Comparison of ENCODE assay signal across 28 cellular contexts in the genomic region with DNA sequence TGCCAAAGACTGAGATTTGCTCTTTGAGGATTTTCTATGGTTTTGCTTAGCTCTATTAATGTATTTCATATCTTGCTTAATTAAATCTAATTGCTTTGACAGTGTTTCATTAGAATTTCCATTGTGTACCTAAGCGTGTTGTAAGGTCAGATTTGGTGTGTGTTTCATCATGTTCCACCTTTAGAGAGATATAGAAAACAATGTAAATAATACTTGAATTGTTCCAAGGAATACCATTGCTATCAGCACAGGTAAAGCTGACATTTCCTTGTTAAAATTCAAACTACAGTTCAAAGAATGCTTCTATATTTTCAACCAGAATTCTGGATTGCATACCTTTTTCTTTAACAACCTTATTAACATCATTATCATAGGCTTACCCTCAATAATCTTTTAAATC.
DNase-seq lines count a peak whose midpoint lies in the region; ATAC-seq and TF ChIP-seq lines count a peak whose summit lies in the region.
"Had no signal": no experiment of that assay in that cellular context is flagged by ENCODE, and none has a peak within 500 bp of the region (broad histone marks: within the 10 kb centered on the region; RNA-seq: fewer than 3 reads in every experiment).

No MANE protein-coding gene starts in this region.

- no peak overlapping the region for H3K9ac ChIP-seq in mammary epithelial cell (ENCODE audit: insufficient read depth, low read length)
- H3K9ac ChIP-seq: neural progenitor cell had no signal

- intact Hi-C loops in mammary epithelial cell (cut with micrococcal nuclease) = no loop called here

- CTCF ChIA-PET in mammary epithelial cell (lab: Charles Lee; ENCODE audit: low non-redundant PET) = interaction anchor here (0.6 to 0.7 kb wide), 2 partner anchors 10 to 230 kb away, joined by 3 to 4 read pairs; no protein-coding TSS in a partner anchor

- H3K27me3 ChIP-seq in mammary epithelial cell (ENCODE audit: insufficient read depth, low read length) (no peaks in the 10 kb centered on the region), muscle layer of duodenum (ENCODE audit: low read depth, low read length) (no peaks in the 10 kb centered on the region), HAP-1 (ENCODE audit: low read depth) (no peaks in the 10 kb centered on the region)
- H3K27me3 ChIP-seq: neural progenitor cell, uterus had no signal

- dilution Hi-C loops in mammary epithelial cell (cut with HindIII; ENCODE audit: low sequenced_read_pairs) = loop anchor here (5.0 kb wide), 1 partner anchor 228 kb away; no protein-coding TSS in a partner anchor

- TF ChIP-seq CTCF in 22Rv1 (IDR thresholded peaks at IDR 0.05) = no peak
- TF ChIP-seq CTCF in mammary epithelial cell (conservative IDR thresholded peaks at IDR 0.05 in 1 of 2, IDR thresholded peaks at IDR 0.05 in 1 of 2; ENCODE audit: extremely low read depth in 1 of 2, insufficient read depth in 1 of 2, low read depth in 1 of 2, low read length in 2 of 2) = no peak

- no TSS peak for BruUV-seq in mammary epithelial cell (replicated peaks; lab: Mats Ljungman, UMichigan)

- ATAC-seq in HG02623 (IDR thresholded peaks at IDR 0.05; ENCODE audit: unreplicated experiment) = no peak
- ATAC-seq: activated naive CD8-positive, alpha-beta T cell treated with anti-CD3 and anti-CD28 coated beads, Interleukin-2, amount 50 U/mL, for 24 hours; sciatic nerve had no signal

- H3K4me2 ChIP-seq in mammary epithelial cell (ENCODE audit: insufficient read depth, low read depth, low read length) = peak overlapping the region; percentile 61
- H3K4me2 ChIP-seq: neural progenitor cell had no signal

- WGBS in mammary epithelial cell (ENCODE audit: low coverage, missing lambda C conversion rate) = 94% methylated on average over 1 of the region's 1 CpG

- in situ Hi-C loops in mammary epithelial cell (cut with MboI; ENCODE audit: low sequenced_read_pairs in 2 of 2) = loop anchor here in 1 of 2 donors (25.0 kb wide), 1 partner anchor 378 kb away; no protein-coding TSS in a partner anchor
- in situ Hi-C loops in HAP-1 (cut with MboI; ENCODE audit: low sequenced_read_pairs) = loop anchor here (25.0 kb wide), 1 partner anchor 478 kb away; no protein-coding TSS in a partner anchor

- no peaks in the 10 kb centered on the region for H3K79me2 ChIP-seq in mammary epithelial cell (ENCODE audit: insufficient read depth, low read length)

- no peak overlapping the region for H3K4me3 ChIP-seq in mammary epithelial cell (replicated peaks in 1 of 3; ENCODE audit: insufficient read depth in 1 of 3, low read depth in 2 of 3, low read length in 3 of 3)
- no peak overlapping the region for H3K4me3 ChIP-seq in muscle layer of duodenum (ENCODE audit: low read depth in 1 of 2, low read length in 2 of 2)
- no peak overlapping the region for H3K4me3 ChIP-seq in HAP-1
- H3K4me3 ChIP-seq: lower lobe of right lung, neural progenitor cell, uterus had no signal

- peak overlapping the region; percentile 48 for H2AFZ ChIP-seq in mammary epithelial cell (ENCODE audit: low read depth, low read length)
- H2AFZ ChIP-seq: neural progenitor cell had no signal

- H3K36me3 ChIP-seq in mammary epithelial cell (ENCODE audit: insufficient read depth, low read length) (no peaks in the 10 kb centered on the region), muscle layer of duodenum (ENCODE audit: control insufficient read depth in 1 of 2, insufficient read depth in 2 of 2, low read length in 2 of 2) (no peaks in the 10 kb centered on the region), HAP-1 (replicated peaks) (no peaks in the 10 kb centered on the region)
- H3K36me3 ChIP-seq: lower lobe of right lung, neural progenitor cell, uterus had no signal

- H4K20me1 ChIP-seq in mammary epithelial cell (ENCODE audit: insufficient read depth, low read length) = no peaks in the 10 kb centered on the region

- H3K4me1 ChIP-seq in mammary epithelial cell (ENCODE audit: insufficient read depth, low read length) (peaks cover 5% of the 10 kb centered on the region), muscle layer of duodenum (ENCODE audit: control insufficient read depth in 1 of 2, insufficient read depth in 2 of 2, low read length in 2 of 2) (no peaks in the 10 kb centered on the region), HAP-1 (no peaks in the 10 kb centered on the region; the same call in 1 of the 2 replicates)
- H3K4me1 ChIP-seq: lower lobe of right lung, uterus had no signal

- peak; percentile 75 for DNase-seq in HT-29 (ENCODE audit: low spot score)
- DNase-seq in mammary epithelial cell = no peak
- no peak for DNase-seq in cerebellum (ENCODE audit: low spot score)
- no peak for DNase-seq in HAP-1 (ENCODE audit: low spot score in 2 of 2)
- DNase-seq in NK-92 treated with Interleukin-12 subunit alpha and Interleukin-12 subunit beta, amount 100 ng/mL, for 24 hours (lab: John Stamatoyannopoulos, UW) = no peak
- DNase-seq: activated CD4-positive, alpha-beta T cell treated with anti-CD3 and anti-CD28 coated beads, Interleukin-2, amount 10 ng/mL, durations not matched to agents 7 days and 5 days; activated gamma-delta T cell treated with Interleukin-2 at 50 U/mL for 16 hours; activated naive CD8-positive, alpha-beta T cell treated with anti-CD3 and anti-CD28 coated beads, Interleukin-2, amount 50 U/mL, for 24 hours; activated T-cell treated with anti-CD3 and anti-CD28 coated beads, Interleukin-2, amount 50 U/mL, for 24 hours; DMS79; effector CD8-positive, alpha-beta T cell; GF-D8; Karpas-422; lower lobe of right lung; NCI-H1436 treated with DMSO at 0.1 percent for 48 hours; NCI-H2107; NCI-H446 treated with DMSO at 0.1 percent for 48 hours; NCI-H82; stimulated activated CD4-positive, alpha-beta T cell treated with anti-CD3 and anti-CD28 coated beads, Interleukin-15, amount 100 ng/mL, for 24 hours; stimulated activated naive CD4-positive, alpha-beta T cell; T-helper 9 cell; uterus had no signal

- H3K27ac ChIP-seq in 22Rv1 = peak overlapping the region; percentile 26; the same call in 1 of the 2 replicates
- peak overlapping the region; percentile 36 for H3K27ac ChIP-seq in mammary epithelial cell (ENCODE audit: insufficient read depth, low read depth, low read length)
- H3K27ac ChIP-seq in muscle layer of duodenum (ENCODE audit: low read length) = peak overlapping the region; percentile 27
- H3K27ac ChIP-seq: HL-60, lower lobe of right lung, neural progenitor cell, uterus had no signal

- H3K9me3 ChIP-seq in mammary epithelial cell (replicated peaks; ENCODE audit: insufficient read depth, low read length) (no peaks in the 10 kb centered on the region), muscle layer of duodenum (ENCODE audit: control insufficient read depth in 1 of 2, low read length in 2 of 2) (no peaks in the 10 kb centered on the region), HAP-1 (no peaks in the 10 kb centered on the region)
- H3K9me3 ChIP-seq: lower lobe of right lung, uterus had no signal
